ENCODE assay signal across 17 cellular contexts in the genomic region with DNA sequence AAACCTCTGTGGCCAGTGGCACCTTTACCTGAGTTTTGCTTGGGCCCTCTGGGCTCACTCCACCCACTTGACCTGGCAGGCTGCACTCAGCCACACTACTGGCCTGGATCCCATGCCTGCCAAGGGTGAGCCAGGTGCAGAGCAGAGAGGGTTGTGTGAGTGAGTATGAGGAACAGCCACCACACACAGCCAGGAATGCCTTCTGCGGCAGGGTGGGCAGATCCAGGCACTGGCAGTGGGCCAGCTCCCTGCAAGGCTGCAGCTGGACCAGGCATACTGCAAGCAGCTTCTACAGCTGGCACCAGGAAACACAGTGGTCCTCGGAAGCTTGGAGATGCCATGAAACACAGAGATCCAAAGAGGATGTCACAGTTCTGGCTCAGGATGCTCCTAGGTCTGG.
DNase-seq lines count a peak whose midpoint lies in the region; TF ChIP-seq lines count a peak whose summit lies in the region.
"Had no signal": no experiment of that assay in that cellular context is flagged by ENCODE, and none has a peak within 500 bp of the region (broad histone marks: within the 10 kb centered on the region; RNA-seq: fewer than 3 reads in every experiment).

No MANE protein-coding gene starts in this region.

- H3K4me1 ChIP-seq in breast epithelium (no peaks in the 10 kb centered on the region), spleen (no peaks in the 10 kb centered on the region)

- no peak overlapping the region for H3K27ac Mint-ChIP-seq in MCF 10A (ENCODE audit: low read depth, unreplicated experiment)
- H3K27ac Mint-ChIP-seq: B cell; CD4-positive, CD25-positive, alpha-beta regulatory T cell; H9 had no signal

- H3K4me3 ChIP-seq in breast epithelium (no peak overlapping the region), spleen (no peak overlapping the region)

- DNase-seq in NCI-H2171 treated with DMSO at 0.1 percent for 48 hours (lab: John Stamatoyannopoulos, UW) = peak; percentile 35
- DNase-seq in NCI-H2171 (lab: John Stamatoyannopoulos, UW) = no peak
- DNase-seq in MCF 10A (ENCODE audit: unreplicated experiment) = peak; percentile 1
- no peak for DNase-seq in breast epithelium (ENCODE audit: low spot score in 2 of 2)
- peak; percentile 8 for DNase-seq in NCI-H1694 treated with DMSO at 0.1 percent for 48 hours (lab: John Stamatoyannopoulos, UW)
- peak; percentile 59 for DNase-seq in spleen
- no peak for DNase-seq in GDM1 (lab: John Stamatoyannopoulos, UW)
- DNase-seq: C1 segment of cervical spinal cord; CD4-positive, CD25-positive, alpha-beta regulatory T cell; CD8-positive, alpha-beta memory T cell; COR-L47; DMS153; DMS79; GF-D8; H9; IMR-90 had no signal

- TF ChIP-seq POLR2A in breast epithelium (IDR thresholded peaks at IDR 0.05) = no peak
- no peak for TF ChIP-seq POLR2A in spleen (IDR thresholded peaks at IDR 0.05)

- H3K4me1 Mint-ChIP-seq in MCF 10A (ENCODE audit: insufficient read depth, unreplicated experiment) = peaks cover under 1% of the 10 kb centered on the region
- H3K4me1 Mint-ChIP-seq: B cell; CD4-positive, CD25-positive, alpha-beta regulatory T cell; CD8-positive, alpha-beta memory T cell; H9 had no signal

- H3K27ac ChIP-seq in breast epithelium (no peak overlapping the region), spleen (no peak overlapping the region)

- CTCF ChIA-PET in MCF 10A (lab: Yijun Ruan, JAX) = interaction anchor here (0.6 to 0.7 kb wide), 2 partner anchors 9 to 1483 kb away, joined by 3 to 4 read pairs; no protein-coding TSS in a partner anchor

- no peaks in the 10 kb centered on the region for H3K36me3 Mint-ChIP-seq in MCF 10A (ENCODE audit: insufficient read depth, unreplicated experiment)
- H3K36me3 Mint-ChIP-seq: CD4-positive, CD25-positive, alpha-beta regulatory T cell; CD8-positive, alpha-beta memory T cell had no signal

- H3K9me3 ChIP-seq in breast epithelium (no peaks in the 10 kb centered on the region), spleen (no peaks in the 10 kb centered on the region)

- H3K27me3 ChIP-seq in breast epithelium = no peaks in the 10 kb centered on the region
- no peaks in the 10 kb centered on the region for H3K27me3 ChIP-seq in spleen (replicated peaks in 1 of 7)

- H3K4me3 Mint-ChIP-seq in MCF 10A (ENCODE audit: unreplicated experiment) = no peak overlapping the region
- H3K4me3 Mint-ChIP-seq: B cell; CD4-positive, CD25-positive, alpha-beta regulatory T cell; CD8-positive, alpha-beta memory T cell; H9 had no signal

- no peaks in the 10 kb centered on the region for H3K27me3 Mint-ChIP-seq in MCF 10A (ENCODE audit: insufficient read depth, unreplicated experiment)
- H3K27me3 Mint-ChIP-seq: B cell; CD4-positive, CD25-positive, alpha-beta regulatory T cell had no signal

- H3K36me3 ChIP-seq in breast epithelium (no peaks in the 10 kb centered on the region), spleen (no peaks in the 10 kb centered on the region)

- peaks cover 7% of the 10 kb centered on the region for H3K9me3 Mint-ChIP-seq in MCF 10A (ENCODE audit: unreplicated experiment)
- H3K9me3 Mint-ChIP-seq: CD8-positive, alpha-beta memory T cell had no signal

- BruUV-seq in MCF 10A (replicated peaks; lab: Mats Ljungman, UMichigan) = no TSS peak

- POLR2A ChIA-PET in MCF 10A (lab: Yijun Ruan, JAX) = interaction anchor here (0.5 kb wide), 1 partner anchor 564 kb away, joined by 3 read pairs; no protein-coding TSS in a partner anchor

- WGBS in spleen, 5 donors = 79 to 100% (median 90%) methylated on average over 1 to 2 of the region's 2 CpGs

- no peak for TF ChIP-seq CTCF in MCF 10A (IDR thresholded peaks at IDR 0.05; ENCODE audit: unreplicated experiment)
- no peak for TF ChIP-seq CTCF in breast epithelium (IDR thresholded peaks at IDR 0.05)
- TF ChIP-seq CTCF in spleen (IDR thresholded peaks at IDR 0.05 in 8 of 11, conservative IDR thresholded peaks at IDR 0.05 in 3 of 11) = no peak

- intact Hi-C loops in MCF 10A (cut with micrococcal nuclease) (no loop called here), breast epithelium (cut with DNase I; ENCODE audit: low total_unique reads) (loop anchor here (2.0 kb wide), 1 partner anchor 49 kb away; no protein-coding TSS in a partner anchor), spleen (cut with DNase I; ENCODE audit: low total_unique reads) (no loop called here)

Comparison
In these comparisons a context has a peak if more than half of its experiments do, and no peak if none do; other contexts are left out.
1. DNase-seq: peak in NCI-H2171 treated with DMSO at 0.1 percent for 48 hours (single experiment), MCF 10A (single experiment), NCI-H1694 treated with DMSO at 0.1 percent for 48 hours (single experiment) and spleen (single experiment); none in NCI-H2171 (single experiment), breast epithelium (0 of 2) and GDM1 (single experiment).